Comparison of ENCODE assay signal across 8 cellular contexts in the genomic region with DNA sequence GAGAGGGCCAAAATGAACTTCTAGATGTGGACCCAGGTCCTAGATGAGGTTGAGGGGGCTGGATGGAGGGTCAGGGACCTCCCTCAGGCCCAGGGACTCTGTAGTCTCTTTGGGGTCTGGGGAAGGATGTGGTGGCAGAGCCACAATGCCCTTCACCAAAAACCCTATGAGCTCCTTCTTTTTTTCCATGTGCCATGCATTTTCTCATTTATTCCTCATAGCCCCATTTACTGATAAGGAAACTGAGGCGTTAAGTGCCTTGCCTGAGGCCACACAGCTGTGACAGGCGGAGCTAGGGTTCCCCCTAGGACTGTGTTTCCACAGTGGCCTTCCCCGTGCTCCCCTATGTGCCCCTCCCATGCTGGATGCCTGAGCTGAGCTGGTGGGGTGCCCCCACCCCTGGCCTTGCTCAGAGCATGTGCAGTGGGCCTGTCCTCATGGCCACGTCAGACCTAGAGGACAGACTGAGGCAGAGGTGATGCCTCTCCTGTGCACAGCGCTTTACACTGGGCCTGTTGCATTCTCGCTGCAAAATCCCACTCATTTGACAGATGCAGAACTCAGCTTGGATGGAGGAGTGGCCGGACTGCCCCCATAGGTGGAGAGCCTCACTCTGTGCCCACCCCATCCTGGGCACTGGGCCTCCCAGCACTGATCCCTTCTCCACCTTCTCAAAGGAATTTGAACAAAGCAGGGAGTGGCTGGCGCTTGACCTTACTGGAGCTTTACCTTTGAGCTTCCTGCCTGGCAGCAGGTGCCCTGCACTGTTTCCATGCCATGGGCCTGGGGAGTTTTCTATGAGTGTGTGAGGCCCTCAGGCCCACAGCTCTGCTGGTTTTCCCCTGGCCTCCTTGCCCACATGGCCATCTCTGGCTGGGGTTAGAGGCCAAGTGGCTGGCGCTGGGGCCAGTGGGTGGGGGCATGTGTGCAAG. TPM values are rescaled to one million over a fixed set of nuclear protein-coding genes. Genes with fewer than 3 reads are reported as not detected.
DNase-seq lines count a peak whose midpoint lies in the region; ATAC-seq lines count a peak whose summit lies in the region.

No MANE protein-coding gene starts in this region.

- H3K27me3 Mint-ChIP-seq in activated T-helper 17 cell treated with anti-CD3 and anti-CD28 coated beads, Interleukin-2, amount 50 U/mL, for 72 hours = peaks cover 3% of the 10 kb centered on the region
- no peaks in the 10 kb centered on the region for H3K27me3 Mint-ChIP-seq in stimulated activated naive CD8-positive, alpha-beta T cell treated with anti-CD3 and anti-CD28 coated beads, Interleukin-15, Interleukin-2, amounts not matched to agents 100 ng/mL and 50 ng/mL, for 24 hours

- ATAC-seq in activated T-helper 17 cell treated with anti-CD3 and anti-CD28 coated beads, Interleukin-2, amount 50 U/mL, for 72 hours (replicated peaks) = peak; percentile 1
- ATAC-seq in HG02678 (IDR thresholded peaks at IDR 0.05; ENCODE audit: unreplicated experiment) = no peak
- ATAC-seq in HG02884 (IDR thresholded peaks at IDR 0.05; ENCODE audit: unreplicated experiment) = no peak

- peaks cover 60% of the 10 kb centered on the region for H3K36me3 Mint-ChIP-seq in activated T-helper 17 cell treated with anti-CD3 and anti-CD28 coated beads, Interleukin-2, amount 50 U/mL, for 72 hours (ENCODE audit: low read depth)
- peaks cover 51% of the 10 kb centered on the region for H3K36me3 Mint-ChIP-seq in stimulated activated naive CD8-positive, alpha-beta T cell treated with anti-CD3 and anti-CD28 coated beads, Interleukin-15, Interleukin-2, amounts not matched to agents 100 ng/mL and 50 ng/mL, for 24 hours (ENCODE audit: low read depth)

- DNase-seq in activated effector memory CD4-positive, alpha-beta T cell treated with anti-CD3 and anti-CD28 coated beads, Interleukin-2, amount 50 U/mL, for 16 hours = peak; percentile 69
- DNase-seq in activated effector memory CD4-positive, alpha-beta T cell treated with Interleukin-2 at 50 U/mL for 16 hours = no peak
- DNase-seq in kidney tubule cell (ENCODE audit: low spot score) (peak; percentile 56), NCI-H1092 treated with DMSO at 0.1 percent for 48 hours (lab: John Stamatoyannopoulos, UW) (no peak)

- H3K27ac Mint-ChIP-seq in activated T-helper 17 cell treated with anti-CD3 and anti-CD28 coated beads, Interleukin-2, amount 50 U/mL, for 72 hours = peak overlapping the region; percentile 98
- peak overlapping the region; percentile 99 for H3K27ac Mint-ChIP-seq in stimulated activated naive CD8-positive, alpha-beta T cell treated with anti-CD3 and anti-CD28 coated beads, Interleukin-15, Interleukin-2, amounts not matched to agents 100 ng/mL and 50 ng/mL, for 24 hours

- no peaks in the 10 kb centered on the region for H3K9me3 Mint-ChIP-seq in activated T-helper 17 cell treated with anti-CD3 and anti-CD28 coated beads, Interleukin-2, amount 50 U/mL, for 72 hours
- H3K9me3 Mint-ChIP-seq in stimulated activated naive CD8-positive, alpha-beta T cell treated with anti-CD3 and anti-CD28 coated beads, Interleukin-15, Interleukin-2, amounts not matched to agents 100 ng/mL and 50 ng/mL, for 24 hours = no peaks in the 10 kb centered on the region

- peaks cover 14% of the 10 kb centered on the region for H3K4me1 Mint-ChIP-seq in activated T-helper 17 cell treated with anti-CD3 and anti-CD28 coated beads, Interleukin-2, amount 50 U/mL, for 72 hours
- H3K4me1 Mint-ChIP-seq in stimulated activated naive CD8-positive, alpha-beta T cell treated with anti-CD3 and anti-CD28 coated beads, Interleukin-15, Interleukin-2, amounts not matched to agents 100 ng/mL and 50 ng/mL, for 24 hours (ENCODE audit: low read depth) = peaks cover 63% of the 10 kb centered on the region

- peak overlapping the region; percentile 100 for H3K4me3 Mint-ChIP-seq in activated T-helper 17 cell treated with anti-CD3 and anti-CD28 coated beads, Interleukin-2, amount 50 U/mL, for 72 hours
- H3K4me3 Mint-ChIP-seq in stimulated activated naive CD8-positive, alpha-beta T cell treated with anti-CD3 and anti-CD28 coated beads, Interleukin-15, Interleukin-2, amounts not matched to agents 100 ng/mL and 50 ng/mL, for 24 hours = peak overlapping the region; percentile 100

RNA-seq across cellular contexts. Expression of a gene that starts 2.5 kb away (rescaled TPM):
- total RNA-seq in activated T-helper 17 cell treated with anti-CD3 and anti-CD28 coated beads, Interleukin-2, amount 50 U/mL, for 72 hours = 100 to 1,000 TPM; 107 to 112 TPM

RNA-seq across cellular contexts. Expression of a gene that starts 33.8 kb away (rescaled TPM):
- 1 to 10 TPM; 1.8 to 2.3 TPM for total RNA-seq in activated T-helper 17 cell treated with anti-CD3 and anti-CD28 coated beads, Interleukin-2, amount 50 U/mL, for 72 hours

Comparison
In these comparisons a context has a peak if more than half of its experiments do, and no peak if none do; other contexts are left out.
1. DNase-seq: peak in activated effector memory CD4-positive, alpha-beta T cell treated with anti-CD3 and anti-CD28 coated beads, Interleukin-2, amount 50 U/mL, for 16 hours (single experiment) and kidney tubule cell (single experiment); none in activated effector memory CD4-positive, alpha-beta T cell treated with Interleukin-2 at 50 U/mL for 16 hours (single experiment) and NCI-H1092 treated with DMSO at 0.1 percent for 48 hours (single experiment).